ENCODE assay signal across 15 cellular contexts in genomic region chr15:58147151-58147550, GRCh38. TPM values are rescaled to one million over a fixed set of nuclear protein-coding genes. Genes with fewer than 3 reads are reported as not detected.
DNase-seq lines count a peak whose midpoint lies in the region; ATAC-seq, FAIRE-seq and TF ChIP-seq lines count a peak whose summit lies in the region.
"Had no signal": no experiment of that assay in that cellular context is flagged by ENCODE, and none has a peak within 500 bp of the region (broad histone marks: within the 10 kb centered on the region; RNA-seq: fewer than 3 reads in every experiment).

No MANE protein-coding gene starts in this region.

- CTCF ChIA-PET in PC-9 (lab: Charles Lee), result no interaction called here

- H3K9me2 ChIP-seq in PC-9 (ENCODE audit: insufficient read depth), result no peaks in the 10 kb centered on the region

- H3K4me1 ChIP-seq in left ventricle myocardium inferior (no peaks in the 10 kb centered on the region), PC-9 (replicated peaks; ENCODE audit: insufficient read depth) (peaks cover 11% of the 10 kb centered on the region), thyroid gland (peaks cover 23 to 30% of the 10 kb centered on the region in 2 donors), vagina (no peaks in the 10 kb centered on the region)

- peak; percentile 39 for ATAC-seq in Right ventricle myocardium superior (ENCODE audit: poor library complexity)
- ATAC-seq in HG03108 (IDR thresholded peaks at IDR 0.05; ENCODE audit: unreplicated experiment), result no peak
- no peak for ATAC-seq in HG02571 (IDR thresholded peaks at IDR 0.05; ENCODE audit: unreplicated experiment)
- ATAC-seq: stimulated activated naive B cell treated with anti-CD40 and anti-IgM and Interleukin-4, amounts not matched to agents 10 μg/mL and 1 μg/mL and 100 μg/mL, for 72 hours had no signal

- no peaks in the 10 kb centered on the region for H3K79me2 ChIP-seq in PC-9 (ENCODE audit: low read depth)

- H3K27me3 ChIP-seq in left ventricle myocardium inferior (ENCODE audit: low read depth) (peaks cover 11% of the 10 kb centered on the region), PC-9 (ENCODE audit: insufficient read depth, low read depth) (no peaks in the 10 kb centered on the region), thyroid gland (no peaks in the 10 kb centered on the region), vagina (no peaks in the 10 kb centered on the region)

- TF ChIP-seq CTCF in left ventricle myocardium inferior (IDR thresholded peaks at IDR 0.05; ENCODE audit: borderline replicate concordance) (no peak), PC-9 (conservative IDR thresholded peaks at IDR 0.05) (no peak), thyroid gland (IDR thresholded peaks at IDR 0.05) (no peak), vagina (IDR thresholded peaks at IDR 0.05) (no peak)

- POLR2A ChIA-PET in PC-9 (lab: Charles Lee; ENCODE audit: unreplicated experiment), result no interaction called here

- no peak overlapping the region for H3K4me3 ChIP-seq in left ventricle myocardium inferior
- no peak overlapping the region for H3K4me3 ChIP-seq in PC-9
- H3K4me3 ChIP-seq in thyroid gland (replicated peaks in 1 of 3), result peak overlapping the region in 1 of 3 donors; percentile 8
- no peak overlapping the region for H3K4me3 ChIP-seq in vagina

- intact Hi-C loops in Right ventricle myocardium superior (cut with DNase I), result no loop called here
- intact Hi-C loops in left ventricle myocardium inferior (cut with micrococcal nuclease), result no loop called here
- intact Hi-C loops in PC-9 (cut with micrococcal nuclease; ENCODE audit: unreplicated experiment), result no loop called here
- intact Hi-C loops in thyroid gland (cut with DNase I), result no loop called here
- intact Hi-C loops in vagina (cut with DNase I), result no loop called here

- H3K27ac ChIP-seq in left ventricle myocardium inferior (replicated peaks) (no peak overlapping the region), PC-9 (peak overlapping the region; percentile 55), thyroid gland (peak overlapping the region; percentile 47 to 72 (median 66)), vagina (no peak overlapping the region)
- H3K27ac ChIP-seq: VCaP had no signal

- peak overlapping the region; percentile 58; the same call in 1 of the 2 replicates for H2AFZ ChIP-seq in PC-9

- no peaks in the 10 kb centered on the region for H3F3A ChIP-seq in PC-9 (ENCODE audit: insufficient read depth, low read depth)

- FAIRE-seq in islet of Langerhans (lab: Jason Lieb, UNC), result peak; percentile 85
- FAIRE-seq: colon had no signal

- 27 to 38% methylated on average over 5 of the region's 5 CpGs for WGBS in thyroid gland, 2 donors

- DNase-seq in Right ventricle myocardium superior (no peak), left ventricle myocardium inferior (no peak), PC-9 (no peak), thyroid gland (peak; percentile 35 to 40), vagina (ENCODE audit: extremely low spot score in 2 of 2) (no peak)
- DNase-seq: activated naive CD8-positive, alpha-beta T cell treated with anti-CD3 and anti-CD28 coated beads, Interleukin-2, amount 10 ng/mL, durations not matched to agents 7 days and 5 days; HFFc6; Karpas-422; stimulated activated CD4-positive, alpha-beta T cell treated with anti-CD3 and anti-CD28 coated beads, Interleukin-2, amount 100 ng/mL, for 24 hours; stimulated activated naive B cell treated with anti-CD40 and anti-IgM and Interleukin-4, amounts not matched to agents 10 μg/mL and 1 μg/mL and 100 μg/mL, for 72 hours had no signal

- peak overlapping the region; percentile 23; the same call in 1 of the 2 replicates for H3K4me2 ChIP-seq in PC-9

- H3K36me3 ChIP-seq in left ventricle myocardium inferior (no peaks in the 10 kb centered on the region), PC-9 (ENCODE audit: low read depth) (no peaks in the 10 kb centered on the region), thyroid gland (no peaks in the 10 kb centered on the region), vagina (no peaks in the 10 kb centered on the region)

- no peaks in the 10 kb centered on the region for H4K20me1 ChIP-seq in PC-9 (ENCODE audit: insufficient read depth)

- no peaks in the 10 kb centered on the region for H3K9me3 ChIP-seq in left ventricle myocardium inferior (replicated peaks)
- no peaks in the 10 kb centered on the region for H3K9me3 ChIP-seq in PC-9 (ENCODE audit: insufficient read depth, low read depth)
- no peaks in the 10 kb centered on the region for H3K9me3 ChIP-seq in thyroid gland
- H3K9me3 ChIP-seq in vagina, result no peaks in the 10 kb centered on the region

- no TSS peak for BruUV-seq in PC-9 (replicated peaks; lab: Mats Ljungman, UMichigan)

- TF ChIP-seq POLR2A in thyroid gland (IDR thresholded peaks at IDR 0.05) (no peak), vagina (IDR thresholded peaks at IDR 0.05) (no peak)

RNA-seq across cellular contexts. Expression of gene AQP9, which starts 9.0 kb away (rescaled TPM):
- total RNA-seq in Right ventricle myocardium superior, result 1.5 TPM
- 0.77 TPM for total RNA-seq in left ventricle myocardium inferior
- not detected in 2 replicates for total RNA-seq in PC-9 (2021)
- 1 to 10 TPM in 1 of 4 donors, under 1 TPM in 2, not detected in 1; 0.21 to 1.6 (median 0.78) TPM for total RNA-seq in thyroid gland
- total RNA-seq in vagina, result 1.5 TPM
- total RNA-seq: HFFc6 had no signal

Comparison
In these comparisons a context has a peak if more than half of its experiments do, and no peak if none do; other contexts are left out.
1. DNase-seq: peak in thyroid gland (2 of 2); none in Right ventricle myocardium superior (single experiment), left ventricle myocardium inferior (single experiment), PC-9 (0 of 2) and vagina (0 of 2).
2. H3K27ac ChIP-seq: peak in PC-9 (single experiment) and thyroid gland (3 of 3); none in left ventricle myocardium inferior (single experiment) and vagina (single experiment).